Comparison of ENCODE assay signal across 1 cellular context in the genomic region with DNA sequence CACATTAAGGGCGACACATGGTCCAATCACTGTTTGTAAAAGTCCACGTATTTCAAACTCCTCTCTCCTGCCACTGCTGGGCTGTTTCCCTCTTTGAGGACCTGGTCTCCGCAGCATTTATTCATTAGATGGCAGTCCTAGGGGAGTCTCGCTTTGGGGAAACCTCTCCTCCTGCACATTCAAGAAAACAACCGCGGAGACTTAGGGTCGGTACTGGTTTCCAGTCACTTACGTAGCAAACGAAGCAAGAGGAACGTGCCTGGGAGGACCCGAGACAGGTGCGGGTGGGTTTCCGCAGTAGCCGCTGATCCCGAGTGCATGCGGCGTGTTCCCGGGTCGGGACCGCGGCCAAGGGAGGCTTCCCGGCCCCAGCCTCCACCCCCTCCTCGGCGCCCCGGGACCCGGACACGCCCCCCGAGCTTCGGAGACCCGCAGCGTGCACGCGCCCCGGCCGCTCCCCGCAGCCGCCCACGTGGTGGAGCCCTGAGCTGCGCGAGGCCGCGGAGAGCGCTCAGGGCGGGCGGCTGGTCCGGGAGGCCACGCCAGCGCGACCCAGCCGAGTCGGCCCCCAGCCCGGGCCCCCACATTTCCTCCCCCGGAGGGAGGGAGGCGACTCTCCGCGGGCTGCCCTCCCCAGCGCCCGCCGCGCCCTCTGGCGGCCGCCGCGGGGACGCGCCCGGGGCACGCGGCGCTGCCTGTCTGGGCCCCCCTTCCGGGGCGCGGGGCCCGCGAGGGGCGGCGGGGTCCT.
A peak's percentile ranks its signal among the peaks of the same experiment; 100 is the strongest.
TF ChIP-seq lines count a peak whose summit lies in the region.

No MANE protein-coding gene starts in this region.

TF ChIP-seq in IMR-90, 13 proteins besides CTCF, POLR2A, EP300 and RAD21:
- TF ChIP-seq BHLHE40 (IDR thresholded peaks at IDR 0.05; ENCODE audit: low read depth, low read length) (peak; percentile 54), CEBPB (IDR thresholded peaks at IDR 0.05; ENCODE audit: low read depth, low read length) (no peak), MAFK (IDR thresholded peaks at IDR 0.05; ENCODE audit: low read depth, low read length) (no peak), MXI1 (IDR thresholded peaks at IDR 0.05; ENCODE audit: borderline replicate concordance, low read depth, low read length) (peak; percentile 84; the same call in 1 of the 2 replicates), NFE2L2 (IDR thresholded peaks at IDR 0.05; ENCODE audit: low read depth, low read length) (no peak), SMC3 (IDR thresholded peaks at IDR 0.05; ENCODE audit: low read depth, low read length) (peak; percentile 44; the same call in 1 of the 2 replicates), MAZ (IDR thresholded peaks at IDR 0.05; ENCODE audit: borderline replicate concordance, low read depth, low read length) (peak; percentile 91)
- TF ChIP-seq, protein P1, sequence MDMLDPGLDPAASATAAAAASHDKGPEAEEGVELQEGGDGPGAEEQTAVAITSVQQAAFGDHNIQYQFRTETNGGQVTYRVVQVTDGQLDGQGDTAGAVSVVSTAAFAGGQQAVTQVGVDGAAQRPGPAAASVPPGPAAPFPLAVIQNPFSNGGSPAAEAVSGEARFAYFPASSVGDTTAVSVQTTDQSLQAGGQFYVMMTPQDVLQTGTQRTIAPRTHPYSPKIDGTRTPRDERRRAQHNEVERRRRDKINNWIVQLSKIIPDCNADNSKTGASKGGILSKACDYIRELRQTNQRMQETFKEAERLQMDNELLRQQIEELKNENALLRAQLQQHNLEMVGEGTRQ (IDR thresholded peaks at IDR 0.05; ENCODE audit: low read depth, low read length) = peak; percentile 58
